ENCODE assay signal across 28 cellular contexts in genomic region chr11:9884601-9885000, GRCh38.
"Had no signal": no experiment of that assay in that cellular context is flagged by ENCODE, and none has a peak within 500 bp of the region (broad histone marks: within the 10 kb centered on the region; RNA-seq: fewer than 3 reads in every experiment).

No MANE protein-coding gene starts in this region.

- H3K4me3 Mint-ChIP-seq: activated CD4-positive, alpha-beta T cell treated with anti-CD3 and anti-CD28 coated beads, Interleukin-2, amount 10 ng/mL, durations not matched to agents 7 days and 5 days; activated CD8-positive, alpha-beta memory T cell treated with anti-CD3 and anti-CD28 coated beads, Interleukin-2, amount 10 ng/mL, durations not matched to agents 7 days and 5 days; activated CD8-positive, alpha-beta T cell treated with anti-CD3 and anti-CD28 coated beads for 36 hours; activated naive CD8-positive, alpha-beta T cell treated with anti-CD3 and anti-CD28 coated beads, Interleukin-2, amount 50 U/mL, for 24 hours; mesothelial cell of epicardium; naive thymus-derived CD8-positive, alpha-beta T cell had no signal

- H3K27ac ChIP-seq: body of pancreas, cardiac muscle cell, epithelial cell of prostate, left lung, ovary, prostate gland, spleen, thyroid gland, upper lobe of right lung had no signal

- FAIRE-seq: frontal cortex had no signal

- H3K9me3 Mint-ChIP-seq: activated CD4-positive, alpha-beta T cell treated with anti-CD3 and anti-CD28 coated beads, Interleukin-2, amount 10 ng/mL, durations not matched to agents 7 days and 5 days; activated CD8-positive, alpha-beta T cell treated with anti-CD3 and anti-CD28 coated beads for 36 hours; activated naive CD8-positive, alpha-beta T cell treated with anti-CD3 and anti-CD28 coated beads, Interleukin-2, amount 50 U/mL, for 24 hours; mesothelial cell of epicardium; naive thymus-derived CD8-positive, alpha-beta T cell had no signal

- H3K27me3 ChIP-seq: body of pancreas, cardiac muscle cell, left lung, ovary, spleen, thyroid gland, upper lobe of right lung had no signal

- H3K4me3 ChIP-seq: body of pancreas, cardiac muscle cell, left lung, lung, ovary, prostate gland, spleen, thyroid gland, upper lobe of right lung had no signal

- H3K36me3 Mint-ChIP-seq: activated CD8-positive, alpha-beta memory T cell treated with anti-CD3 and anti-CD28 coated beads, Interleukin-2, amount 10 ng/mL, durations not matched to agents 7 days and 5 days had no signal

- H3K27ac Mint-ChIP-seq: activated CD4-positive, alpha-beta T cell treated with anti-CD3 and anti-CD28 coated beads, Interleukin-2, amount 10 ng/mL, durations not matched to agents 7 days and 5 days; activated CD8-positive, alpha-beta memory T cell treated with anti-CD3 and anti-CD28 coated beads, Interleukin-2, amount 10 ng/mL, durations not matched to agents 7 days and 5 days; activated CD8-positive, alpha-beta T cell treated with anti-CD3 and anti-CD28 coated beads for 36 hours; activated naive CD8-positive, alpha-beta T cell treated with anti-CD3 and anti-CD28 coated beads, Interleukin-2, amount 50 U/mL, for 24 hours; mesothelial cell of epicardium; naive thymus-derived CD8-positive, alpha-beta T cell had no signal

- H3K4me1 Mint-ChIP-seq: activated CD4-positive, alpha-beta T cell treated with anti-CD3 and anti-CD28 coated beads, Interleukin-2, amount 10 ng/mL, durations not matched to agents 7 days and 5 days; activated CD8-positive, alpha-beta memory T cell treated with anti-CD3 and anti-CD28 coated beads, Interleukin-2, amount 10 ng/mL, durations not matched to agents 7 days and 5 days; activated naive CD8-positive, alpha-beta T cell treated with anti-CD3 and anti-CD28 coated beads, Interleukin-2, amount 50 U/mL, for 24 hours; naive thymus-derived CD8-positive, alpha-beta T cell had no signal

- DNase-seq: activated CD4-positive, alpha-beta T cell treated with anti-CD3 and anti-CD28 coated beads, Interleukin-2, amount 10 ng/mL, durations not matched to agents 7 days and 5 days; activated CD8-positive, alpha-beta memory T cell treated with anti-CD3 and anti-CD28 coated beads, Interleukin-2, amount 10 ng/mL, durations not matched to agents 7 days and 5 days; activated CD8-positive, alpha-beta T cell treated with anti-CD3 and anti-CD28 coated beads for 36 hours; activated effector memory CD4-positive, alpha-beta T cell treated with anti-CD3 and anti-CD28 coated beads, Interleukin-2, amount 50 U/mL, for 16 hours; activated naive CD4-positive, alpha-beta T cell treated with anti-CD3 and anti-CD28 coated beads, Interleukin-2, amount 50 U/mL, for 16 hours; activated naive CD8-positive, alpha-beta T cell treated with anti-CD3 and anti-CD28 coated beads, Interleukin-2, amount 50 U/mL, for 24 hours; activated T-cell treated with anti-CD3 and anti-CD28 coated beads for 4 hours; anterior cingulate cortex; body of pancreas; cortex of kidney; glutamatergic neuron; hippocampal formation; kidney glomerular epithelial cell; left lung; naive thymus-derived CD8-positive, alpha-beta T cell; ovary; spleen; stimulated activated CD4-positive, alpha-beta T cell treated with anti-CD3 and anti-CD28 coated beads, Interleukin-4, amount 100 ng/mL, for 1 hour; stimulated activated naive CD4-positive, alpha-beta T cell treated with Interleukin-2 at 50 U/mL for 16 hours; thyroid gland; upper lobe of right lung had no signal

- H3K4me1 ChIP-seq: left lung, prostate gland, thyroid gland, upper lobe of right lung had no signal

- H3K36me3 ChIP-seq: cardiac muscle cell, left lung, ovary, prostate gland, spleen, thyroid gland, upper lobe of right lung had no signal

- ATAC-seq: activated CD4-positive, CD25-positive, alpha-beta regulatory T cell treated with anti-CD3 and anti-CD28 coated beads, Interleukin-2, amount 50 U/mL, for 24 hours; activated CD8-positive, alpha-beta memory T cell treated with anti-CD3 and anti-CD28 coated beads, Interleukin-2, amount 10 ng/mL, durations not matched to agents 7 days and 5 days; activated CD8-positive, alpha-beta T cell treated with anti-CD3 and anti-CD28 coated beads for 36 hours; activated naive CD8-positive, alpha-beta T cell treated with anti-CD3 and anti-CD28 coated beads, Interleukin-2, amount 50 U/mL, for 24 hours; body of pancreas; left lung; naive thymus-derived CD8-positive, alpha-beta T cell; upper lobe of right lung had no signal

- H3K27me3 Mint-ChIP-seq: activated CD4-positive, alpha-beta T cell treated with anti-CD3 and anti-CD28 coated beads, Interleukin-2, amount 10 ng/mL, durations not matched to agents 7 days and 5 days; activated CD8-positive, alpha-beta memory T cell treated with anti-CD3 and anti-CD28 coated beads, Interleukin-2, amount 10 ng/mL, durations not matched to agents 7 days and 5 days; activated CD8-positive, alpha-beta T cell treated with anti-CD3 and anti-CD28 coated beads for 36 hours; activated naive CD8-positive, alpha-beta T cell treated with anti-CD3 and anti-CD28 coated beads, Interleukin-2, amount 50 U/mL, for 24 hours; naive thymus-derived CD8-positive, alpha-beta T cell had no signal

- H3K9me3 ChIP-seq: body of pancreas, left lung, ovary, prostate gland, spleen, thyroid gland, upper lobe of right lung had no signal
